Comparison of ENCODE assay signal across 7 cellular contexts in genomic region chr16:50273888-50274770, GRCh38.
DNase-seq lines count a peak whose midpoint lies in the region; ATAC-seq and TF ChIP-seq lines count a peak whose summit lies in the region.

No MANE protein-coding gene starts in this region.

- DNase-seq in T-helper 2 cell (peak in 4 of 5 experiments; percentile 28 to 87 (median 52)), GM03348 (ENCODE audit: low spot score) (no peak), SW 1271 (lab: John Stamatoyannopoulos, UW) (no peak)
- peak; percentile 24 for DNase-seq in effector CD8-positive, alpha-beta T cell (lab: John Stamatoyannopoulos, UW)
- DNase-seq in stimulated activated CD8-positive, alpha-beta memory T cell treated with anti-CD3 and anti-CD28 coated beads, Interleukin-2, amount 100 ng/mL, for 1 hour (ENCODE audit: low read depth in 2 of 2), result peak; percentile 27 to 33

- ATAC-seq in HG03066 (IDR thresholded peaks at IDR 0.05; ENCODE audit: low read depth, unreplicated experiment), result peak; percentile 76

- TF ChIP-seq POLR2A in GM19193 (IDR thresholded peaks at IDR 0.05; ENCODE audit: extremely low read depth, insufficient read depth, insufficient read length), result peak; percentile 84

Comparison
In these comparisons a context has a peak if more than half of its experiments do, and no peak if none do; other contexts are left out.
1. DNase-seq: peak in T-helper 2 cell (4 of 5), effector CD8-positive, alpha-beta T cell (single experiment) and stimulated activated CD8-positive, alpha-beta memory T cell treated with anti-CD3 and anti-CD28 coated beads, Interleukin-2, amount 100 ng/mL, for 1 hour (2 of 2); none in GM03348 (single experiment) and SW 1271 (0 of 2).